In the genomic region with DNA sequence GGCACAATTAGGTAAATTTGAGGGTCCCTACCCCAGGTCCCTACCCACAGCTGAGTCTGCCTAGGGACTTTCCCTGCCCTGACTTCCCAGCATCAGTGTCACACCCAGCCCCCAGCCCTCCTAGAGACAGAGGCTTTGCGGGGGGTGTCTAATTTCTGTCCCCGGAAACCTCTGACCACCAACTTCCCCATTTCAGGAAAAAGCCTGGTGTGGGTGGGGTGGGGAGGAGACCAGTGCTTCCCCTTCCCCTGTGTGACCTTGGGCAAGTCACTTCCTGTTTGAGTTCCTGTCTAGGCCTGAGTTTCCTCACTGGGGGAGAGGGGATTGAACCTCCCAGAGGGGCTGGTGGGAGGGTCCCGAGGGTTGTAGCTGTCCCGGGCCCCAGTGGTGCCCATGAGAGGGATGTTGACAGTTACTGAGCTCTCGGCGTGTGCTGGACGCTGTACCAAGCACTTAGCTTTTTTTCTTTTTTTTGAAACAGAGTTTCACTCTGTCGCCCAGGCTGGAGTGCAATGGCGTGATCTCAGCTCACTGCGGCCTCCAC, we compare ENCODE assay signal across 1 cellular context.
TF ChIP-seq lines count a peak whose summit lies in the region.

No MANE protein-coding gene starts in this region.

TF ChIP-seq in WTC11, 78 proteins besides CTCF, POLR2A, EP300 and RAD21 (continued from another document):
- TF ChIP-seq ATF6 (CRISPR knock-in tag; IDR thresholded peaks at IDR 0.05) (no peak), RELA (CRISPR knock-in tag; IDR thresholded peaks at IDR 0.05; ENCODE audit: borderline replicate concordance) (no peak), RORB (CRISPR knock-in tag; IDR thresholded peaks at IDR 0.05) (no peak), ZMAT4 (CRISPR knock-in tag; IDR thresholded peaks at IDR 0.05) (no peak), TP53 (CRISPR knock-in tag; IDR thresholded peaks at IDR 0.05) (no peak)
